In the genomic region with DNA sequence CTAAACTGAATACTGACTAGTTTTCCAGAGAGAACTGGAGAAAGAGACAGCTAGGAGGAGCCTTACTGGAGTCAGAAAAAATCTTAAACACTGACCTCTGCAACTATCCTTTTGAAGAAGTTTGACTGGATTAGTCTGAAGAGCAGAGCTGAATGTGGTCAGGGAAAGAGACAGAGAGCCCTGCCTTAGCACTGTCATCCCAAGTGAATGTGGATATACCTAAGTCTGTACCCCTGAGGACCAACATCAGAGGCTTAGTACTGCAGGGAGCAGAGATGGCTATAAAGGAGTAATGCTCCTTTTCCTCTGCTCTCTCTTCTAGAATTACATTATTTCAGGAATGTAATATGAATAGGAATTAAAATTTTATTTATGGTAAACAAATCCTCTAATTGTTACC, we compare ENCODE assay signal across 1 cellular context.
TF ChIP-seq lines count a peak whose summit lies in the region.

No MANE protein-coding gene starts in this region.

TF ChIP-seq in GM23338, 12 proteins besides CTCF, POLR2A, EP300 and RAD21 (continued from another document):
- no peak for TF ChIP-seq STAT1 (IDR thresholded peaks at IDR 0.05; ENCODE audit: unreplicated experiment)
